ENCODE assay signal across 1 cellular context in genomic region chr9:98867434-98868168, GRCh38.
TF ChIP-seq lines count a peak whose summit lies in the region.

No MANE protein-coding gene starts in this region.

TF ChIP-seq in K562, 482 proteins besides CTCF, POLR2A, EP300 and RAD21 (continued from another document and continues in another):
- TF ChIP-seq, protein P1, sequence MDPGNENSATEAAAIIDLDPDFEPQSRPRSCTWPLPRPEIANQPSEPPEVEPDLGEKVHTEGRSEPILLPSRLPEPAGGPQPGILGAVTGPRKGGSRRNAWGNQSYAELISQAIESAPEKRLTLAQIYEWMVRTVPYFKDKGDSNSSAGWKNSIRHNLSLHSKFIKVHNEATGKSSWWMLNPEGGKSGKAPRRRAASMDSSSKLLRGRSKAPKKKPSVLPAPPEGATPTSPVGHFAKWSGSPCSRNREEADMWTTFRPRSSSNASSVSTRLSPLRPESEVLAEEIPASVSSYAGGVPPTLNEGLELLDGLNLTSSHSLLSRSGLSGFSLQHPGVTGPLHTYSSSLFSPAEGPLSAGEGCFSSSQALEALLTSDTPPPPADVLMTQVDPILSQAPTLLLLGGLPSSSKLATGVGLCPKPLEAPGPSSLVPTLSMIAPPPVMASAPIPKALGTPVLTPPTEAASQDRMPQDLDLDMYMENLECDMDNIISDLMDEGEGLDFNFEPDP (CRISPR knock-in tag; IDR thresholded peaks at IDR 0.05), result peak; percentile 82; the same call in 1 of the 2 replicates
- TF ChIP-seq ZNF174 (CRISPR knock-in tag; IDR thresholded peaks at IDR 0.05), result no peak
- TF ChIP-seq YBX1 (IDR thresholded peaks at IDR 0.05), result no peak
- TF ChIP-seq, protein P2, sequence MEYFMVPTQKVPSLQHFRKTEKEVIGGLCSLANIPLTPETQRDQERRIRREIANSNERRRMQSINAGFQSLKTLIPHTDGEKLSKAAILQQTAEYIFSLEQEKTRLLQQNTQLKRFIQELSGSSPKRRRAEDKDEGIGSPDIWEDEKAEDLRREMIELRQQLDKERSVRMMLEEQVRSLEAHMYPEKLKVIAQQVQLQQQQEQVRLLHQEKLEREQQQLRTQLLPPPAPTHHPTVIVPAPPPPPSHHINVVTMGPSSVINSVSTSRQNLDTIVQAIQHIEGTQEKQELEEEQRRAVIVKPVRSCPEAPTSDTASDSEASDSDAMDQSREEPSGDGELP (CRISPR knock-in tag; IDR thresholded peaks at IDR 0.05; ENCODE audit: borderline replicate concordance), result peak; percentile 98
- TF ChIP-seq TOE1 (IDR thresholded peaks at IDR 0.05; ENCODE audit: borderline replicate concordance), result peak; percentile 51; the same call in 1 of the 2 replicates
- TF ChIP-seq TOE1 (CRISPR knock-in tag; IDR thresholded peaks at IDR 0.05; ENCODE audit: borderline replicate concordance, low read depth), result no peak
- TF ChIP-seq GTF2F1 (IDR thresholded peaks at IDR 0.05; ENCODE audit: low read depth, low read length), result no peak
- TF ChIP-seq NEUROD1 (IDR thresholded peaks at IDR 0.05; ENCODE audit: borderline replicate concordance, low read depth, low read length, partially characterized antibody), result peak; percentile 82
- no peak for TF ChIP-seq POLR2AphosphoS5 (IDR thresholded peaks at IDR 0.05; ENCODE audit: control insufficient read depth, insufficient read depth, low read depth, low read length)
- no peak; a peak in 1 of 4 replicates for TF ChIP-seq MNT (conservative IDR thresholded peaks at IDR 0.05)
- no peak for TF ChIP-seq NFE2 (IDR thresholded peaks at IDR 0.05; ENCODE audit: low read depth)
- no peak for TF ChIP-seq HMG20B (CRISPR knock-in tag; IDR thresholded peaks at IDR 0.05)
- TF ChIP-seq ZC3H8 (IDR thresholded peaks at IDR 0.05), result no peak
- 0 out of 2 replicates have a peak, but pooled peaks have one; percentile 7 for TF ChIP-seq ZKSCAN3 (CRISPR knock-in tag; IDR thresholded peaks at IDR 0.05)
- TF ChIP-seq, protein P3, sequence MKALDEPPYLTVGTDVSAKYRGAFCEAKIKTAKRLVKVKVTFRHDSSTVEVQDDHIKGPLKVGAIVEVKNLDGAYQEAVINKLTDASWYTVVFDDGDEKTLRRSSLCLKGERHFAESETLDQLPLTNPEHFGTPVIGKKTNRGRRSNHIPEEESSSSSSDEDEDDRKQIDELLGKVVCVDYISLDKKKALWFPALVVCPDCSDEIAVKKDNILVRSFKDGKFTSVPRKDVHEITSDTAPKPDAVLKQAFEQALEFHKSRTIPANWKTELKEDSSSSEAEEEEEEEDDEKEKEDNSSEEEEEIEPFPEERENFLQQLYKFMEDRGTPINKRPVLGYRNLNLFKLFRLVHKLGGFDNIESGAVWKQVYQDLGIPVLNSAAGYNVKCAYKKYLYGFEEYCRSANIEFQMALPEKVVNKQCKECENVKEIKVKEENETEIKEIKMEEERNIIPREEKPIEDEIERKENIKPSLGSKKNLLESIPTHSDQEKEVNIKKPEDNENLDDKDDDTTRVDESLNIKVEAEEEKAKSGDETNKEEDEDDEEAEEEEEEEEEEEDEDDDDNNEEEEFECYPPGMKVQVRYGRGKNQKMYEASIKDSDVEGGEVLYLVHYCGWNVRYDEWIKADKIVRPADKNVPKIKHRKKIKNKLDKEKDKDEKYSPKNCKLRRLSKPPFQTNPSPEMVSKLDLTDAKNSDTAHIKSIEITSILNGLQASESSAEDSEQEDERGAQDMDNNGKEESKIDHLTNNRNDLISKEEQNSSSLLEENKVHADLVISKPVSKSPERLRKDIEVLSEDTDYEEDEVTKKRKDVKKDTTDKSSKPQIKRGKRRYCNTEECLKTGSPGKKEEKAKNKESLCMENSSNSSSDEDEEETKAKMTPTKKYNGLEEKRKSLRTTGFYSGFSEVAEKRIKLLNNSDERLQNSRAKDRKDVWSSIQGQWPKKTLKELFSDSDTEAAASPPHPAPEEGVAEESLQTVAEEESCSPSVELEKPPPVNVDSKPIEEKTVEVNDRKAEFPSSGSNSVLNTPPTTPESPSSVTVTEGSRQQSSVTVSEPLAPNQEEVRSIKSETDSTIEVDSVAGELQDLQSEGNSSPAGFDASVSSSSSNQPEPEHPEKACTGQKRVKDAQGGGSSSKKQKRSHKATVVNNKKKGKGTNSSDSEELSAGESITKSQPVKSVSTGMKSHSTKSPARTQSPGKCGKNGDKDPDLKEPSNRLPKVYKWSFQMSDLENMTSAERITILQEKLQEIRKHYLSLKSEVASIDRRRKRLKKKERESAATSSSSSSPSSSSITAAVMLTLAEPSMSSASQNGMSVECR (CRISPR knock-in tag; IDR thresholded peaks at IDR 0.05), result no peak
- no peak for TF ChIP-seq HMG20A (CRISPR knock-in tag; conservative IDR thresholded peaks at IDR 0.05)
- TF ChIP-seq ZKSCAN1 (IDR thresholded peaks at IDR 0.05; ENCODE audit: low read depth, low read length), result peak; percentile 17; the same call in 1 of the 2 replicates
- peak; percentile 82 for TF ChIP-seq CBFB (CRISPR knock-in tag; IDR thresholded peaks at IDR 0.05)
- TF ChIP-seq, protein P4, sequence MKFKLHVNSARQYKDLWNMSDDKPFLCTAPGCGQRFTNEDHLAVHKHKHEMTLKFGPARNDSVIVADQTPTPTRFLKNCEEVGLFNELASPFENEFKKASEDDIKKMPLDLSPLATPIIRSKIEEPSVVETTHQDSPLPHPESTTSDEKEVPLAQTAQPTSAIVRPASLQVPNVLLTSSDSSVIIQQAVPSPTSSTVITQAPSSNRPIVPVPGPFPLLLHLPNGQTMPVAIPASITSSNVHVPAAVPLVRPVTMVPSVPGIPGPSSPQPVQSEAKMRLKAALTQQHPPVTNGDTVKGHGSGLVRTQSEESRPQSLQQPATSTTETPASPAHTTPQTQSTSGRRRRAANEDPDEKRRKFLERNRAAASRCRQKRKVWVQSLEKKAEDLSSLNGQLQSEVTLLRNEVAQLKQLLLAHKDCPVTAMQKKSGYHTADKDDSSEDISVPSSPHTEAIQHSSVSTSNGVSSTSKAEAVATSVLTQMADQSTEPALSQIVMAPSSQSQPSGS (CRISPR knock-in tag; IDR thresholded peaks at IDR 0.05), result no peak
- TF ChIP-seq NR4A1 (CRISPR knock-in tag; IDR thresholded peaks at IDR 0.05), result peak; percentile 4; the same call in 1 of the 2 replicates
- peak; percentile 96 for TF ChIP-seq NR4A1 (tag; IDR thresholded peaks at IDR 0.05)
- TF ChIP-seq TSHZ1 (CRISPR knock-in tag; IDR thresholded peaks at IDR 0.05), result peak; percentile 72
- no peak for TF ChIP-seq XRCC4 (IDR thresholded peaks at IDR 0.05; ENCODE audit: extremely low read depth, insufficient read depth, insufficient read length)
- no peak for TF ChIP-seq PRPF4 (IDR thresholded peaks at IDR 0.05; ENCODE audit: insufficient read depth, low read depth, low read length, poor library complexity, severe bottlenecking)
- TF ChIP-seq, protein P5, sequence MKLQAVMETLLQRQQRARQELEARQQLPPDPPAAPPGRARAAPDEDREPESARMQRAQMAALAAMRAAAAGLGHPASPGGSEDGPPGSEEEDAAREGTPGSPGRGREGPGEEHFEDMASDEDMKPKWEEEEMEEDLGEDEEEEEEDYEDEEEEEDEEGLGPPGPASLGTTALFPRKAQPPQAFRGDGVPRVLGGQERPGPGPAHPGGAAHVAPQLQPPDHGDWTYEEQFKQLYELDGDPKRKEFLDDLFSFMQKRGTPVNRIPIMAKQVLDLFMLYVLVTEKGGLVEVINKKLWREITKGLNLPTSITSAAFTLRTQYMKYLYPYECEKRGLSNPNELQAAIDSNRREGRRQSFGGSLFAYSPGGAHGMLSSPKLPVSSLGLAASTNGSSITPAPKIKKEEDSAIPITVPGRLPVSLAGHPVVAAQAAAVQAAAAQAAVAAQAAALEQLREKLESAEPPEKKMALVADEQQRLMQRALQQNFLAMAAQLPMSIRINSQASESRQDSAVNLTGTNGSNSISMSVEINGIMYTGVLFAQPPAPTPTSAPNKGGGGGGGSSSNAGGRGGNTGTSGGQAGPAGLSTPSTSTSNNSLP (IDR thresholded peaks at IDR 0.05; ENCODE audit: borderline replicate concordance, low read depth, low read length), result no peak
- TF ChIP-seq, protein P6, sequence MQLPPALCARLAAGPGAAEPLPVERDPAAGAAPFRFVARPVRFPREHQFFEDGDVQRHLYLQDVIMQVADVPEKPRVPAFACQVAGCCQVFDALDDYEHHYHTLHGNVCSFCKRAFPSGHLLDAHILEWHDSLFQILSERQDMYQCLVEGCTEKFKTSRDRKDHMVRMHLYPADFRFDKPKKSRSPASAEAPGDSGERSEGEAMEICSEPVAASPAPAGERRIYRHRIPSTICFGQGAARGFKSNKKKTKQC (CRISPR knock-in tag; IDR thresholded peaks at IDR 0.05), result no peak
- no peak for TF ChIP-seq SMARCB1 (IDR thresholded peaks at IDR 0.05; ENCODE audit: insufficient read length, low read depth)
- TF ChIP-seq, protein P7, sequence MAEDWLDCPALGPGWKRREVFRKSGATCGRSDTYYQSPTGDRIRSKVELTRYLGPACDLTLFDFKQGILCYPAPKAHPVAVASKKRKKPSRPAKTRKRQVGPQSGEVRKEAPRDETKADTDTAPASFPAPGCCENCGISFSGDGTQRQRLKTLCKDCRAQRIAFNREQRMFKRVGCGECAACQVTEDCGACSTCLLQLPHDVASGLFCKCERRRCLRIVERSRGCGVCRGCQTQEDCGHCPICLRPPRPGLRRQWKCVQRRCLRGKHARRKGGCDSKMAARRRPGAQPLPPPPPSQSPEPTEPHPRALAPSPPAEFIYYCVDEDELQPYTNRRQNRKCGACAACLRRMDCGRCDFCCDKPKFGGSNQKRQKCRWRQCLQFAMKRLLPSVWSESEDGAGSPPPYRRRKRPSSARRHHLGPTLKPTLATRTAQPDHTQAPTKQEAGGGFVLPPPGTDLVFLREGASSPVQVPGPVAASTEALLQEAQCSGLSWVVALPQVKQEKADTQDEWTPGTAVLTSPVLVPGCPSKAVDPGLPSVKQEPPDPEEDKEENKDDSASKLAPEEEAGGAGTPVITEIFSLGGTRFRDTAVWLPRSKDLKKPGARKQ (CRISPR knock-in tag; IDR thresholded peaks at IDR 0.05), result no peak
- no peak for TF ChIP-seq YY1 (IDR thresholded peaks at IDR 0.05; ENCODE audit: borderline replicate concordance in 1 of 3, control insufficient read depth in 1 of 3, extremely low read depth in 1 of 3, insufficient read depth in 3 of 3, insufficient read length in 1 of 3, insufficient replicate concordance in 2 of 3, low read depth in 1 of 3, low read length in 2 of 3)
- TF ChIP-seq NFRKB (IDR thresholded peaks at IDR 0.05; ENCODE audit: low read depth), result peak; percentile 95
- TF ChIP-seq HOXB6 (CRISPR knock-in tag; IDR thresholded peaks at IDR 0.05; ENCODE audit: borderline replicate concordance), result no peak; the same call in 1 of the 2 replicates
- TF ChIP-seq, protein P8, sequence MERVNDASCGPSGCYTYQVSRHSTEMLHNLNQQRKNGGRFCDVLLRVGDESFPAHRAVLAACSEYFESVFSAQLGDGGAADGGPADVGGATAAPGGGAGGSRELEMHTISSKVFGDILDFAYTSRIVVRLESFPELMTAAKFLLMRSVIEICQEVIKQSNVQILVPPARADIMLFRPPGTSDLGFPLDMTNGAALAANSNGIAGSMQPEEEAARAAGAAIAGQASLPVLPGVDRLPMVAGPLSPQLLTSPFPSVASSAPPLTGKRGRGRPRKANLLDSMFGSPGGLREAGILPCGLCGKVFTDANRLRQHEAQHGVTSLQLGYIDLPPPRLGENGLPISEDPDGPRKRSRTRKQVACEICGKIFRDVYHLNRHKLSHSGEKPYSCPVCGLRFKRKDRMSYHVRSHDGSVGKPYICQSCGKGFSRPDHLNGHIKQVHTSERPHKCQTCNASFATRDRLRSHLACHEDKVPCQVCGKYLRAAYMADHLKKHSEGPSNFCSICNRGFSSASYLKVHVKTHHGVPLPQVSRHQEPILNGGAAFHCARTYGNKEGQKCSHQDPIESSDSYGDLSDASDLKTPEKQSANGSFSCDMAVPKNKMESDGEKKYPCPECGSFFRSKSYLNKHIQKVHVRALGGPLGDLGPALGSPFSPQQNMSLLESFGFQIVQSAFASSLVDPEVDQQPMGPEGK (CRISPR knock-in tag; IDR thresholded peaks at IDR 0.05; ENCODE audit: borderline replicate concordance), result no peak; the same call in 1 of the 2 replicates
- TF ChIP-seq, protein P9, sequence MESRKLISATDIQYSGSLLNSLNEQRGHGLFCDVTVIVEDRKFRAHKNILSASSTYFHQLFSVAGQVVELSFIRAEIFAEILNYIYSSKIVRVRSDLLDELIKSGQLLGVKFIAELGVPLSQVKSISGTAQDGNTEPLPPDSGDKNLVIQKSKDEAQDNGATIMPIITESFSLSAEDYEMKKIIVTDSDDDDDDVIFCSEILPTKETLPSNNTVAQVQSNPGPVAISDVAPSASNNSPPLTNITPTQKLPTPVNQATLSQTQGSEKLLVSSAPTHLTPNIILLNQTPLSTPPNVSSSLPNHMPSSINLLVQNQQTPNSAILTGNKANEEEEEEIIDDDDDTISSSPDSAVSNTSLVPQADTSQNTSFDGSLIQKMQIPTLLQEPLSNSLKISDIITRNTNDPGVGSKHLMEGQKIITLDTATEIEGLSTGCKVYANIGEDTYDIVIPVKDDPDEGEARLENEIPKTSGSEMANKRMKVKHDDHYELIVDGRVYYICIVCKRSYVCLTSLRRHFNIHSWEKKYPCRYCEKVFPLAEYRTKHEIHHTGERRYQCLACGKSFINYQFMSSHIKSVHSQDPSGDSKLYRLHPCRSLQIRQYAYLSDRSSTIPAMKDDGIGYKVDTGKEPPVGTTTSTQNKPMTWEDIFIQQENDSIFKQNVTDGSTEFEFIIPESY (CRISPR knock-in tag; IDR thresholded peaks at IDR 0.05), result no peak; the same call in 1 of the 2 replicates
